Comparison of ENCODE assay signal across 30 cellular contexts in the genomic region with DNA sequence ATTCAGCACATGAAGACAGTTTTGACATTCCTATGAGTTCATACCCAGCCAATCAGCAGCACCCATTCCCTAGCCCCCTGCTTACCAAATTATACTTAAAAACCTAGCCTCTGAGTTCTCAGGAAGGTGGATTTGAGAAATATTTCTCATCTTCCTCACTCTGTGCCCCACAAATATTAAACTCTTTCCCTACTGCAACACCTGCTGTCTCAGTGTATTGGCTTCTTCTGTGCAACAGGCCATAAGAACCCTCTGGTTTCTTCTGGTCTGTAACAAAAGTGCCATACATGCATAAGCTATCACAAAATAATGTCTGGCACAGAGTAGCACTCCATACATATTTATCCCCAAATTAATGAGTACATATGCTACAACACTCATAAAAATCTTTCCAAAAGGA.
"Had no signal": no experiment of that assay in that cellular context is flagged by ENCODE, and none has a peak within 500 bp of the region (broad histone marks: within the 10 kb centered on the region; RNA-seq: fewer than 3 reads in every experiment).

No MANE protein-coding gene starts in this region.

- DNase-seq: activated B cell treated with CpG ODN at 0.5 μM for 24 hours; activated CD4-positive, alpha-beta T cell treated with anti-CD3 and anti-CD28 coated beads for 48 hours; activated CD4-positive, alpha-beta T cell treated with anti-CD3 and anti-CD28 coated beads, Interleukin-2, amount 50 U/mL, for 1 hour; activated CD4-positive, alpha-beta T cell treated with anti-CD3 and anti-CD28 coated beads, Interleukin-2, amount 50 U/mL, for 48 hours; activated CD8-positive, alpha-beta memory T cell treated with anti-CD3 and anti-CD28 coated beads for 24 hours; activated CD8-positive, alpha-beta T cell treated with anti-CD3 and anti-CD28 coated beads for 36 hours; activated effector memory CD4-positive, alpha-beta T cell treated with Interleukin-2 at 50 U/mL for 16 hours; activated gamma-delta T cell treated with Interleukin-2 at 50 U/mL for 16 hours; activated naive CD4-positive, alpha-beta T cell treated with anti-CD3 and anti-CD28 coated beads, Interleukin-2, amount 50 U/mL, for 16 hours; activated naive CD4-positive, alpha-beta T cell treated with Interleukin-2 at 50 U/mL for 16 hours; activated T-cell treated with anti-CD3 and anti-CD28 coated beads, Interleukin-2, amount 50 U/mL, for 4 hours; central memory CD4-positive, alpha-beta T cell; cerebellar nuclear complex; colonic mucosa; effector CD8-positive, alpha-beta T cell; foreskin fibroblast; head of caudate nucleus; T-helper 17 cell; T1000; WERI-Rb-1 had no signal

- H3K36me3 Mint-ChIP-seq: activated naive CD8-positive, alpha-beta T cell had no signal

- H3K4me1 ChIP-seq: ascending aorta, breast epithelium, colonic mucosa had no signal

- H3K9me3 ChIP-seq: colonic mucosa had no signal

- H3K27me3 ChIP-seq: ascending aorta, breast epithelium, cardiac muscle cell, colonic mucosa had no signal

- ATAC-seq: activated CD4-positive, CD25-positive, alpha-beta regulatory T cell treated with anti-CD3 and anti-CD28 coated beads, Interleukin-2, amount 50 U/mL, for 24 hours; activated CD8-positive, alpha-beta T cell treated with anti-CD3 and anti-CD28 coated beads for 36 hours; activated T-cell treated with anti-CD3 and anti-CD28 coated beads, Interleukin-2, amount 50 U/mL, for 4 hours; activated T-helper 17 cell treated with anti-CD3 and anti-CD28 coated beads, Interleukin-2, amount 50 U/mL, for 72 hours; esophagus mucosa; T-helper 17 cell had no signal

- H3K27me3 Mint-ChIP-seq: activated B cell treated with CpG ODN at 0.5 μM for 24 hours had no signal

- H3K4me3 ChIP-seq: ascending aorta, breast epithelium, cardiac muscle cell, colonic mucosa had no signal

- H3K4me1 Mint-ChIP-seq: activated B cell treated with CpG ODN at 0.5 μM for 24 hours; activated T-helper 17 cell treated with anti-CD3 and anti-CD28 coated beads, Interleukin-2, amount 50 U/mL, for 72 hours; T-helper 17 cell had no signal

- H3K27ac ChIP-seq: ascending aorta, breast epithelium, cardiac muscle cell, colonic mucosa, WERI-Rb-1 had no signal

- H3K27ac Mint-ChIP-seq: activated B cell treated with CpG ODN at 0.5 μM for 24 hours; activated CD8-positive, alpha-beta T cell treated with anti-CD3 and anti-CD28 coated beads for 36 hours; activated naive CD8-positive, alpha-beta T cell; activated T-helper 17 cell treated with anti-CD3 and anti-CD28 coated beads, Interleukin-2, amount 50 U/mL, for 72 hours; brain; T-helper 17 cell; T-helper 2 cell treated with Interferon-gamma antibody and Interleukin-4, amounts not matched to agents 5 μg/mL and 100 μg/mL, for 36 hours had no signal

- H3K4me3 Mint-ChIP-seq: activated B cell treated with CpG ODN at 0.5 μM for 24 hours; activated CD8-positive, alpha-beta T cell treated with anti-CD3 and anti-CD28 coated beads for 36 hours; activated naive CD8-positive, alpha-beta T cell; activated T-cell treated with anti-CD3 and anti-CD28 coated beads, Interleukin-2, amount 50 U/mL, for 4 hours; activated T-helper 17 cell treated with anti-CD3 and anti-CD28 coated beads, Interleukin-2, amount 50 U/mL, for 72 hours; brain; T-helper 17 cell; T-helper 2 cell treated with Interferon-gamma antibody and Interleukin-4, amounts not matched to agents 5 μg/mL and 100 μg/mL, for 36 hours had no signal

- H3K36me3 ChIP-seq: ascending aorta, breast epithelium, cardiac muscle cell, colonic mucosa, WERI-Rb-1 had no signal

- FAIRE-seq: frontal cortex had no signal
